In the genomic region with DNA sequence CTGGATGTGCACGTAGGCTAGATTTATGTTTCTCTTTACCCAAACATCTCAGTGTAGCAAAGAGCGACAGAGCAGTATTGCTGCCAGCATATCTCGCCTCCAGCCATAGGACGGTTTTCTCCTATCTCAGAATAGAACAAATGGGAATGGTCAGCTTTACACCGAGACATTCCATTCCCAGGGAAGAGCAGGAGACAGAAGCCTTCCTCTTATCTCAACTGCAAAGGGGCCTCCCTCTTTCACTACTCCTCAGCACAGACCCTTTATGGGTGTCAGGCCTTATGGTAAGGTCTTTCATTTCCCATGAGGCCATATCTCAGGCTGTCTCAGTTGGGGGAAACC, we compare ENCODE assay signal across 1 cellular context.
TF ChIP-seq lines count a peak whose summit lies in the region.

No MANE protein-coding gene starts in this region.

TF ChIP-seq in A549, 52 proteins besides CTCF, POLR2A, EP300 and RAD21 (continued from another document):
- TF ChIP-seq HMGXB4 (CRISPR knock-in tag; IDR thresholded peaks at IDR 0.05; ENCODE audit: borderline replicate concordance) (no peak), CEBPB (IDR thresholded peaks at IDR 0.05) (no peak), HOXB5 (CRISPR knock-in tag; IDR thresholded peaks at IDR 0.05) (no peak), NR3C1 (IDR thresholded peaks at IDR 0.05) (no peak), ZFP36 (IDR thresholded peaks at IDR 0.05; ENCODE audit: borderline replicate concordance, partially characterized antibody) (no peak), TFCP2L1 (CRISPR knock-in tag; IDR thresholded peaks at IDR 0.05) (no peak), POLR2AphosphoS2 (conservative IDR thresholded peaks at IDR 0.05; ENCODE audit: low read length) (no peak), HDAC2 (IDR thresholded peaks at IDR 0.05) (no peak)
